Comparison of ENCODE assay signal across 8 cellular contexts in the genomic region with DNA sequence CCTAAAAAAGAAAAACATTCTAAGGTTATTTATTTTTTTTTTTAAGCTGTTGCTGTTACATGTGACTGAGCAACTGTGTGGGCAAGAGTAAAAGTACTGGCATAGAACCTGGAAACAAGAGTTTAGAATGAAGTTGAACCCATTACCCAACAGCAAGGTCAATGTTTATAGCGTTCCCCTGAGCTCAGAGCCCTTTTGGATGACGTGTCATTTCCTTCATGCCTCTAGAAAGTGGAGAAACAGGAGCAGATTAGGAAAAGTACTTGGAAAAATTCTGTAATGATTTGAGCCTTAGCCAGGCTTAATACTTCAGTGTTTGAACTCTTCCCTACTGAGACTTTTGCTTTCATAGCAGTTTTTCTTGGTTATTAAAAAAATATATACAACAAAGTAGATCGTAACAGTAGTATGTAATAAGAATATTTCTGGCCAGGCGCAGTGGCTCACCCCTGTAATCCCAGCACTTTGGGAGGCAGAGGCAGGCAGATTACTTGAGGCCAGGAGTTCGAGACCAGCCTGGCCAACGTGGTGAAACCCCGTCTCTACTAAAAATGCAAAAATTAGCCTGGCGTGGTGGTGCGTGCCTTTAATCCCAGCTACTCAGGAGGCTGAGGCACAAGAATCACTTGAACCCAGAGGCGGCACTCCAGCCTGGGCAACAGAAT. TPM values are rescaled to one million over a fixed set of nuclear protein-coding genes. Genes with fewer than 3 reads are reported as not detected.
DNase-seq lines count a peak whose midpoint lies in the region; ATAC-seq and TF ChIP-seq lines count a peak whose summit lies in the region.
"Not testable (repeated sequence)": the region's sequence is repeated elsewhere in the genome, so short reads cannot be mapped to it uniquely, and the experiment has no call there.

No MANE protein-coding gene starts in this region.

- POLR2A ChIA-PET in A673 (lab: Charles Lee; ENCODE audit: low non-redundant PET) = not testable (repeated sequence)

- H3K9me3 ChIP-seq in A673 (ENCODE audit: low read depth, low read length, poor library complexity, severe bottlenecking); RWPE2 (ENCODE audit: severe bottlenecking); breast epithelium; stomach: not testable (repeated sequence)

- TF ChIP-seq CTCF in A673 (conservative IDR thresholded peaks at IDR 0.05; ENCODE audit: low read depth, low read length); RWPE2 (IDR thresholded peaks at IDR 0.05; ENCODE audit: poor library complexity, severe bottlenecking); breast epithelium (IDR thresholded peaks at IDR 0.05); fibroblast of mammary gland (conservative IDR thresholded peaks at IDR 0.05; ENCODE audit: control insufficient read depth, insufficient read depth, low read depth, low read length); omental fat pad (IDR thresholded peaks at IDR 0.05); stomach (IDR thresholded peaks at IDR 0.05): not testable (repeated sequence)

- DNase-seq in A673 (ENCODE audit: low spot score) (peak; percentile 44), H4 (ENCODE audit: low spot score) (peak; percentile 78), fibroblast of mammary gland (ENCODE audit: low read depth) (peak; percentile 97), iris pigment epithelial cell (ENCODE audit: low read depth) (peak; percentile 95)
- not testable (repeated sequence) for DNase-seq in RWPE2 (ENCODE audit: low spot score); breast epithelium (ENCODE audit: low spot score in 2 of 2); omental fat pad (ENCODE audit: low spot score); stomach

- intact Hi-C loops in A673 (cut with micrococcal nuclease; ENCODE audit: unreplicated experiment); breast epithelium (cut with DNase I; ENCODE audit: low total_unique reads); stomach (cut with DNase I; ENCODE audit: low total_unique reads): not testable (repeated sequence)

- TF ChIP-seq EP300 in stomach (IDR thresholded peaks at IDR 0.05) = not testable (repeated sequence)

- H3K4me3 ChIP-seq in A673 (ENCODE audit: low read depth, low read length, poor library complexity, severe bottlenecking); RWPE2 (ENCODE audit: severe bottlenecking); breast epithelium; fibroblast of mammary gland (ENCODE audit: control insufficient read depth, low read depth, low read length); stomach: not testable (repeated sequence)

- not testable (repeated sequence) for BruUV-seq in A673 (replicated peaks; lab: Mats Ljungman, UMichigan)

- peaks cover 21% of the 10 kb centered on the region for H3K4me1 ChIP-seq in A673 (ENCODE audit: insufficient read depth, low read length, poor library complexity, severe bottlenecking)
- H3K4me1 ChIP-seq in RWPE2 (ENCODE audit: insufficient read depth, poor library complexity, severe bottlenecking) = peaks cover 25% of the 10 kb centered on the region
- not testable (repeated sequence) for H3K4me1 ChIP-seq in breast epithelium
- H3K4me1 ChIP-seq in stomach = peaks cover 7 to 48% (median 29%) of the 10 kb centered on the region in 4 donors

- not testable (repeated sequence) for TF ChIP-seq POLR2A in breast epithelium (IDR thresholded peaks at IDR 0.05); stomach (IDR thresholded peaks at IDR 0.05)

- not testable (repeated sequence) for H3K36me3 ChIP-seq in A673 (ENCODE audit: insufficient read depth, low read length, poor library complexity, severe bottlenecking); RWPE2 (ENCODE audit: low read depth); breast epithelium; stomach

- ATAC-seq in RWPE2 (ENCODE audit: low read depth) (peak; percentile 63; the same call in 2 of the 3 replicates), omental fat pad (ENCODE audit: low FRiP score) (peak; percentile 96)

- CTCF ChIA-PET in A673 (lab: Charles Lee) = not testable (repeated sequence)

- not testable (repeated sequence) for H3K27me3 ChIP-seq in A673 (replicated peaks; ENCODE audit: insufficient read depth, low read depth, low read length, poor library complexity); RWPE2 (ENCODE audit: insufficient read depth, poor library complexity, severe bottlenecking); breast epithelium; stomach

- H3K27ac ChIP-seq in A673 (ENCODE audit: low read depth, low read length, poor library complexity, severe bottlenecking) (peak overlapping the region; percentile 52), RWPE2 (ENCODE audit: poor library complexity, severe bottlenecking) (peak overlapping the region; percentile 23), breast epithelium (peak overlapping the region; percentile 77 to 94), stomach (peak overlapping the region in 4 of 5 donors; percentile 65 to 87 (median 80))

- 70 to 74% (median 71%) methylated on average over 10 of the region's 10 CpGs for WGBS in stomach, 5 donors

RNA-seq across cellular contexts. Expression of a gene that starts 27.5 kb away (rescaled TPM):
- 55.1 and 59.9 TPM in 2 replicates for total RNA-seq in A673 (2021)
- 3.8 and 5.1 TPM in 2 replicates for total RNA-seq in H4 (2014; rRNA removed; shearing (Covaris generic))
- 10 to 100 TPM; 12.8 to 27.5 (median 24.4) TPM for total RNA-seq in breast epithelium
- 10 to 100 TPM in 3 of 4 donors, 1 to 10 TPM in 1; 7.5 to 20.7 (median 15.1) TPM for total RNA-seq in omental fat pad
- 10 to 100 TPM in 4 of 5 donors, 1 to 10 TPM in 1; 8.8 to 40.1 (median 18.7) TPM for total RNA-seq in stomach
- polyA plus RNA-seq in stomach = 10 to 100 TPM in 2 of 3 donors, 1 to 10 TPM in 1; 9.7 to 14.2 (median 13.8) TPM

RNA-seq across cellular contexts. Expression of a gene that starts 41.4 kb away (rescaled TPM):
- 51.4 and 68.8 TPM in 2 replicates for total RNA-seq in A673 (2021)
- total RNA-seq in H4 (2014; rRNA removed; shearing (Covaris generic)) = 6.5 and 21.7 TPM in 2 replicates
- total RNA-seq in breast epithelium = 10 to 100 TPM; 21.8 to 61.0 (median 43.6) TPM
- 10 to 100 TPM; 16.3 to 30.6 (median 21.8) TPM for total RNA-seq in omental fat pad
- 100 to 1,000 TPM in 3 of 5 donors, 10 to 100 TPM in 2; 25.5 to 266 (median 105) TPM for total RNA-seq in stomach
- 10 to 100 TPM; 12.1 to 27.7 (median 22.8) TPM for polyA plus RNA-seq in stomach

Comparison
In these comparisons a context has a peak if more than half of its experiments do, and no peak if none do; other contexts are left out.
1. H3K27ac ChIP-seq: peak in every context shown above with its lines; median percentile 86 in breast epithelium; 80 in stomach; 52 in A673; 23 in RWPE2.